Comparison of ENCODE assay signal across 8 cellular contexts in the genomic region with DNA sequence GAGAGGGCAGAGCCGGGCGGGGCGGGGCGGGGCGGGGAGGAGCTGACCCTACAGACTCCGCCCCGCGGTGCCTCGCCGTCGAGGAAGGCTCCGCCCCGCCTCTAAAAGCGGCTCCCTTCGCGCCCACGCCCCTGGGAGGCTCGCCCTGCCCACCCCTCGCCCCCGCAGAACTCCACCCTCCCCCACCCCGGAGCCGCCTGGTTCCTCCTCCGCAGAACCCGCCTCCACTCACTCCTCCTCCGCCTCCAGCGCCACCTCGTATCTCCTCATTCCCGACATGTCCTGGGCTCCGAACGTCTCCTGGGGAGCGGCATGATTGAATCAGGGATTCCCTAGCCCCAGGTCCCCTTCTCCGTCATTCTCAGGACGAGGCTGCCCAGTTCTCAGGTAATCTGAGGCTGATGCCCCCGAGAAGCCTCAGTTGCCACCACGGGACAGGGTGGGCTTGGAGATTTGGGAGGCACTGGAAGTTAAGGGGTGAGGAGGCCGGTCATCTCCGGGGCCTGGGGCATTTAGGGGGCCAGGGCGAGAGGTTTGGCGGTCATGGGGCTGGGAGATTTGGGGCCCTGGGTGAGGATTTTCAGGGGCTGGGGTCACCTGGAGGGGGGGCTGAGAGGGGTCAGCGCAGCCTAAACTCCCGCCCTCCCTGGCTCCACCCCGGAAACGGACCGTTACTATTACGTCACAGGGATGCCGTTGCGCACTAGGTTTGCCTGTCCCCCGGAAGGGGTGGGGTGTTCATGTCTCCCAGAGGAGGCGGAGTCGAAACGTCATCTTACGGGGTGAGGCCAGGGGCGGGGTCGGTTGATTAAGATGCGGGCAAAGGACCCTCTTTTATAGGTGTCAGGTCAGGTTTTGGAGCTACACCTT. TPM values are rescaled to one million over a fixed set of nuclear protein-coding genes. Genes with fewer than 3 reads are reported as not detected.
DNase-seq lines count a peak whose midpoint lies in the region; ATAC-seq and TF ChIP-seq lines count a peak whose summit lies in the region.

No MANE protein-coding gene starts in this region.

- H3K27me3 Mint-ChIP-seq in activated T-cell treated with anti-CD3 and anti-CD28 coated beads, Interleukin-2, amount 50 U/mL, for 72 hours (ENCODE audit: low read depth), result no peaks in the 10 kb centered on the region

- ATAC-seq in GM21619 (IDR thresholded peaks at IDR 0.05; ENCODE audit: unreplicated experiment) (peak; percentile 60), Panc1 (peak; percentile 91), esophagus mucosa (peak; percentile 88)
- peak; percentile 83 to 84 for ATAC-seq in activated T-cell treated with anti-CD3 and anti-CD28 coated beads, Interleukin-2, amount 50 U/mL, for 72 hours (replicated peaks in 1 of 2)

- intact Hi-C loops in Panc1 (cut with micrococcal nuclease; ENCODE audit: unreplicated experiment), result no loop called here

- H3K9me3 Mint-ChIP-seq in activated T-cell treated with anti-CD3 and anti-CD28 coated beads, Interleukin-2, amount 50 U/mL, for 72 hours, result peaks cover 3 to 8% of the 10 kb centered on the region in 2 donors

- in situ Hi-C loops in KBM-7 (cut with MboI; ENCODE audit: low pct_unique_long_range_greater_than_20kb, low sequenced_read_pairs), result no loop called here
- in situ Hi-C loops in Panc1 (cut with HindIII; ENCODE audit: low pct_unique_long_range_greater_than_20kb, low sequenced_read_pairs), result no loop called here

- H3K27me3 ChIP-seq in Panc1 (ENCODE audit: control insufficient read depth, insufficient read depth, low read length) (no peaks in the 10 kb centered on the region), muscle layer of colon (ENCODE audit: control insufficient read depth in 1 of 2, insufficient read depth in 2 of 2, low read length in 2 of 2) (no peaks in the 10 kb centered on the region)

- POLR2A ChIA-PET in Panc1 (lab: Charles Lee), result interaction anchor here (0.6 to 0.8 kb wide), 4 partner anchors 28 to 513 kb away, joined by 3 to 9 read pairs (median 4); partner anchors contain the start of gene SIGMAR1

- peaks cover 5 to 6% of the 10 kb centered on the region in 2 donors for H3K36me3 Mint-ChIP-seq in activated T-cell treated with anti-CD3 and anti-CD28 coated beads, Interleukin-2, amount 50 U/mL, for 72 hours (ENCODE audit: insufficient read depth in 2 of 2)

- peak overlapping the region; percentile 88 for H3K9ac ChIP-seq in muscle layer of colon (ENCODE audit: low read length)

- DNase-seq in COR-L47 (lab: John Stamatoyannopoulos, UW) (peak; percentile 91), KBM-7 (peak; percentile 80), Panc1 (ENCODE audit: low read depth, low spot score) (peak; percentile 67)
- peak; percentile 85 to 92 for DNase-seq in activated T-cell treated with anti-CD3 and anti-CD28 coated beads, Interleukin-2, amount 50 U/mL, for 72 hours
- peak; percentile 73 to 75 for DNase-seq in stimulated activated CD8-positive, alpha-beta memory T cell treated with anti-CD3 and anti-CD28 coated beads, Interleukin-4, amount 100 ng/mL, for 4 hours (ENCODE audit: low read depth in 2 of 2, low spot score in 1 of 2)

- H3K4me1 ChIP-seq in Panc1 (ENCODE audit: control insufficient read depth, insufficient read depth, low read length), result peaks cover 8% of the 10 kb centered on the region; the same call in 1 of the 2 replicates
- peaks cover 18% of the 10 kb centered on the region for H3K4me1 ChIP-seq in muscle layer of colon (ENCODE audit: insufficient read depth, low read length)

- CTCF ChIA-PET in Panc1 (lab: Charles Lee), result interaction anchor here (0.6 to 2.5 kb wide), 8 partner anchors 10 to 102 kb away, joined by 3 to 11 read pairs (median 4); partner anchors contain the start of gene GALT

- TSS peak; percentile 95 for BruUV-seq in Panc1 (replicated peaks; lab: Mats Ljungman, UMichigan)

- H3K4me3 Mint-ChIP-seq in activated T-cell treated with anti-CD3 and anti-CD28 coated beads, Interleukin-2, amount 50 U/mL, for 72 hours, result peak overlapping the region; percentile 92

- peak overlapping the region; percentile 66 for H3K27ac Mint-ChIP-seq in activated T-cell treated with anti-CD3 and anti-CD28 coated beads, Interleukin-2, amount 50 U/mL, for 72 hours

- no peaks in the 10 kb centered on the region for H3K36me3 ChIP-seq in Panc1 (ENCODE audit: control insufficient read depth, insufficient read depth, low read length)
- peaks cover 17% of the 10 kb centered on the region for H3K36me3 ChIP-seq in muscle layer of colon (ENCODE audit: insufficient read depth, low read length)

- H3K4me3 ChIP-seq in Panc1 (ENCODE audit: low read depth in 2 of 2, low read length in 2 of 2) (peak overlapping the region; percentile 94 to 98), muscle layer of colon (ENCODE audit: low read depth in 1 of 2, low read length in 2 of 2) (peak overlapping the region; percentile 59 to 64)

- peaks cover 37% of the 10 kb centered on the region for H3K4me1 Mint-ChIP-seq in activated T-cell treated with anti-CD3 and anti-CD28 coated beads, Interleukin-2, amount 50 U/mL, for 72 hours (ENCODE audit: low read depth)

- no peak for TF ChIP-seq CTCF in Panc1 (IDR thresholded peaks at IDR 0.05)

- H3K9me3 ChIP-seq in Panc1 (ENCODE audit: control insufficient read depth, insufficient read depth, low read depth, low read length) (no peaks in the 10 kb centered on the region), muscle layer of colon (ENCODE audit: low read length) (no peaks in the 10 kb centered on the region)

- peak overlapping the region; percentile 97 for H3K27ac ChIP-seq in Panc1 (ENCODE audit: low read length)
- peak overlapping the region; percentile 96 for H3K27ac ChIP-seq in muscle layer of colon (ENCODE audit: low read depth, low read length)

RNA-seq across cellular contexts. Expression of gene CCL27, which starts 3.2 kb away (rescaled TPM):
- total RNA-seq in Panc1 (2021; ENCODE audit: unreplicated experiment), result 0.95 TPM
- 0.73 TPM for polyA plus RNA-seq in Panc1 (2012; ENCODE audit: insufficient read length)
- 1 to 10 TPM; 1.4 to 3.7 TPM for total RNA-seq in activated T-cell treated with anti-CD3 and anti-CD28 coated beads, Interleukin-2, amount 50 U/mL, for 72 hours
- 0.20 TPM for total RNA-seq in esophagus mucosa

RNA-seq across cellular contexts. Expression of gene IL11RA, which starts 13.6 kb away (rescaled TPM):
- total RNA-seq in Panc1 (2021; ENCODE audit: unreplicated experiment), result 21.6 TPM
- polyA plus RNA-seq in Panc1 (2012; ENCODE audit: insufficient read length), result 22.1 TPM
- total RNA-seq in activated T-cell treated with anti-CD3 and anti-CD28 coated beads, Interleukin-2, amount 50 U/mL, for 72 hours, result 10 to 100 TPM; 55.2 to 55.8 TPM
- total RNA-seq in esophagus mucosa, result 4.0 TPM

RNA-seq across cellular contexts. Expression of gene GALT, which starts 19.1 kb away (rescaled TPM):
- 42.5 TPM for total RNA-seq in Panc1 (2021; ENCODE audit: unreplicated experiment)
- polyA plus RNA-seq in Panc1 (2012; ENCODE audit: insufficient read length), result 44.2 TPM
- total RNA-seq in activated T-cell treated with anti-CD3 and anti-CD28 coated beads, Interleukin-2, amount 50 U/mL, for 72 hours, result 10 to 100 TPM; 61.6 to 67.2 TPM
- 14.6 TPM for total RNA-seq in esophagus mucosa

RNA-seq across cellular contexts. Expression of gene CCL19, which starts 25.5 kb away (rescaled TPM):
- total RNA-seq in Panc1 (2021; ENCODE audit: unreplicated experiment) (not detected), esophagus mucosa (5.1 TPM)
- polyA plus RNA-seq in Panc1 (2012; ENCODE audit: insufficient read length), result not detected
- total RNA-seq in activated T-cell treated with anti-CD3 and anti-CD28 coated beads, Interleukin-2, amount 50 U/mL, for 72 hours, result not detected

RNA-seq across cellular contexts. Expression of gene SIGMAR1, which starts 28.0 kb away (rescaled TPM):
- total RNA-seq in Panc1 (2021; ENCODE audit: unreplicated experiment), result 131 TPM
- polyA plus RNA-seq in Panc1 (2012; ENCODE audit: insufficient read length), result 186 TPM
- 10 to 100 TPM; 44.2 to 61.0 TPM for total RNA-seq in activated T-cell treated with anti-CD3 and anti-CD28 coated beads, Interleukin-2, amount 50 U/mL, for 72 hours
- 56.3 TPM for total RNA-seq in esophagus mucosa

Comparison
In these comparisons a context has a peak if more than half of its experiments do, and no peak if none do; other contexts are left out.
1. Peak in every context shown above with its lines: DNase-seq, ATAC-seq, H3K4me3 ChIP-seq and H3K27ac ChIP-seq.